1 cellular context compared by ENCODE assay signal in the genomic region with DNA sequence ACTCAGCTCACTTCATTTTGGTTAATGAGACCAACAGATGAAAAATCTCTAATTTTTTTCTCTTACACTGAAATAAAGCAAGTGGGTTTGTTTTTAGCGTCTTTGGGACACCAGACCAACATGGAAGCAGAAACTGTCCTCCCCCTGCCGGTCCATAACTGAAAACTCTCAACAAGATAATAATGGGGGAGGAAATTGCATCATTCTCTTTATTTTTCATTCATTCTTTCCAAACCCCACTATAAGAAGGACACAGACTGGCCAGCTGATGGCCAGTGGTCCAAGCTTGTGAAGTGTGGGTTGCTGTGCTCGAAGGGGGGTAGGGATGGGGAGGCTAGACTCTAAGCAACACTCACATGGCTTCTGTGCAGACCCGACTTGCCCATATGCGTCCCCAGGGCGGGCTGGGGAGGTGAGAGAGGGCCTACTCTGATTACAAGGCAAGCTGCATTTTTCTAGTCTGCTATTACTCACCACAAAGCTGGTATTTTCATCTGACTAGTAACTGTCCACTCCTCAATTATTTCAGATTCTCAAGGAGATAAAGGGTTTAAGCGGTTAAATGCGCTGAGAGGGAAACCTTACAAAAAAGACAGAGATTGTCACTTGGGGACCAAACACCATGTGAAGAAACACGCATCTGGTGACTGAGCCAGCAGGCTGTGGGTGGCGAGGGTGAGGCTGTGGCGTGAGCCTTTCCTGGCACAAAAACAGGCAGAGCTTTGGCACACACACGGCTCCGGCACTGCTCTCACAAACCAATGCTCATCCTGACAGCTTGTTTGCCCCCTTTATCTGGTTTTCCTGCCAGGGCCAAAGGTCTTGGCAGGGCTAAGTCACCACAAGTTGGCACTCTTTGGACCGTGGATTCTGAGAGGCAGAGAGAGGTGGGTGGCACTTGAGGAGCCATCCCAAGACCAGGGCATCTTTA.
TF ChIP-seq lines count a peak whose summit lies in the region.

No MANE protein-coding gene starts in this region.

TF ChIP-seq in GM23338, 12 proteins besides CTCF, POLR2A, EP300 and RAD21 (continued from another document):
- TF ChIP-seq, protein P1, sequence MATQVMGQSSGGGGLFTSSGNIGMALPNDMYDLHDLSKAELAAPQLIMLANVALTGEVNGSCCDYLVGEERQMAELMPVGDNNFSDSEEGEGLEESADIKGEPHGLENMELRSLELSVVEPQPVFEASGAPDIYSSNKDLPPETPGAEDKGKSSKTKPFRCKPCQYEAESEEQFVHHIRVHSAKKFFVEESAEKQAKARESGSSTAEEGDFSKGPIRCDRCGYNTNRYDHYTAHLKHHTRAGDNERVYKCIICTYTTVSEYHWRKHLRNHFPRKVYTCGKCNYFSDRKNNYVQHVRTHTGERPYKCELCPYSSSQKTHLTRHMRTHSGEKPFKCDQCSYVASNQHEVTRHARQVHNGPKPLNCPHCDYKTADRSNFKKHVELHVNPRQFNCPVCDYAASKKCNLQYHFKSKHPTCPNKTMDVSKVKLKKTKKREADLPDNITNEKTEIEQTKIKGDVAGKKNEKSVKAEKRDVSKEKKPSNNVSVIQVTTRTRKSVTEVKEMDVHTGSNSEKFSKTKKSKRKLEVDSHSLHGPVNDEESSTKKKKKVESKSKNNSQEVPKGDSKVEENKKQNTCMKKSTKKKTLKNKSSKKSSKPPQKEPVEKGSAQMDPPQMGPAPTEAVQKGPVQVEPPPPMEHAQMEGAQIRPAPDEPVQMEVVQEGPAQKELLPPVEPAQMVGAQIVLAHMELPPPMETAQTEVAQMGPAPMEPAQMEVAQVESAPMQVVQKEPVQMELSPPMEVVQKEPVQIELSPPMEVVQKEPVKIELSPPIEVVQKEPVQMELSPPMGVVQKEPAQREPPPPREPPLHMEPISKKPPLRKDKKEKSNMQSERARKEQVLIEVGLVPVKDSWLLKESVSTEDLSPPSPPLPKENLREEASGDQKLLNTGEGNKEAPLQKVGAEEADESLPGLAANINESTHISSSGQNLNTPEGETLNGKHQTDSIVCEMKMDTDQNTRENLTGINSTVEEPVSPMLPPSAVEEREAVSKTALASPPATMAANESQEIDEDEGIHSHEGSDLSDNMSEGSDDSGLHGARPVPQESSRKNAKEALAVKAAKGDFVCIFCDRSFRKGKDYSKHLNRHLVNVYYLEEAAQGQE (IDR thresholded peaks at IDR 0.05; ENCODE audit: unreplicated experiment), result no peak
- TF ChIP-seq CREB1 (CRISPR knock-in tag; IDR thresholded peaks at IDR 0.05; ENCODE audit: low read depth), result no peak
- no peak for TF ChIP-seq ZNF114 (CRISPR knock-in tag; IDR thresholded peaks at IDR 0.05)
- TF ChIP-seq NANOG (IDR thresholded peaks at IDR 0.05; ENCODE audit: borderline replicate concordance), result no peak
- no peak for TF ChIP-seq ZNF331 (CRISPR knock-in tag; IDR thresholded peaks at IDR 0.05; ENCODE audit: low read depth)
- TF ChIP-seq STAT1 (IDR thresholded peaks at IDR 0.05; ENCODE audit: unreplicated experiment), result no peak
- TF ChIP-seq, protein P2, sequence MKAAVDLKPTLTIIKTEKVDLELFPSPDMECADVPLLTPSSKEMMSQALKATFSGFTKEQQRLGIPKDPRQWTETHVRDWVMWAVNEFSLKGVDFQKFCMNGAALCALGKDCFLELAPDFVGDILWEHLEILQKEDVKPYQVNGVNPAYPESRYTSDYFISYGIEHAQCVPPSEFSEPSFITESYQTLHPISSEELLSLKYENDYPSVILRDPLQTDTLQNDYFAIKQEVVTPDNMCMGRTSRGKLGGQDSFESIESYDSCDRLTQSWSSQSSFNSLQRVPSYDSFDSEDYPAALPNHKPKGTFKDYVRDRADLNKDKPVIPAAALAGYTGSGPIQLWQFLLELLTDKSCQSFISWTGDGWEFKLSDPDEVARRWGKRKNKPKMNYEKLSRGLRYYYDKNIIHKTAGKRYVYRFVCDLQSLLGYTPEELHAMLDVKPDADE (IDR thresholded peaks at IDR 0.05), result no peak
- TF ChIP-seq, protein P3, sequence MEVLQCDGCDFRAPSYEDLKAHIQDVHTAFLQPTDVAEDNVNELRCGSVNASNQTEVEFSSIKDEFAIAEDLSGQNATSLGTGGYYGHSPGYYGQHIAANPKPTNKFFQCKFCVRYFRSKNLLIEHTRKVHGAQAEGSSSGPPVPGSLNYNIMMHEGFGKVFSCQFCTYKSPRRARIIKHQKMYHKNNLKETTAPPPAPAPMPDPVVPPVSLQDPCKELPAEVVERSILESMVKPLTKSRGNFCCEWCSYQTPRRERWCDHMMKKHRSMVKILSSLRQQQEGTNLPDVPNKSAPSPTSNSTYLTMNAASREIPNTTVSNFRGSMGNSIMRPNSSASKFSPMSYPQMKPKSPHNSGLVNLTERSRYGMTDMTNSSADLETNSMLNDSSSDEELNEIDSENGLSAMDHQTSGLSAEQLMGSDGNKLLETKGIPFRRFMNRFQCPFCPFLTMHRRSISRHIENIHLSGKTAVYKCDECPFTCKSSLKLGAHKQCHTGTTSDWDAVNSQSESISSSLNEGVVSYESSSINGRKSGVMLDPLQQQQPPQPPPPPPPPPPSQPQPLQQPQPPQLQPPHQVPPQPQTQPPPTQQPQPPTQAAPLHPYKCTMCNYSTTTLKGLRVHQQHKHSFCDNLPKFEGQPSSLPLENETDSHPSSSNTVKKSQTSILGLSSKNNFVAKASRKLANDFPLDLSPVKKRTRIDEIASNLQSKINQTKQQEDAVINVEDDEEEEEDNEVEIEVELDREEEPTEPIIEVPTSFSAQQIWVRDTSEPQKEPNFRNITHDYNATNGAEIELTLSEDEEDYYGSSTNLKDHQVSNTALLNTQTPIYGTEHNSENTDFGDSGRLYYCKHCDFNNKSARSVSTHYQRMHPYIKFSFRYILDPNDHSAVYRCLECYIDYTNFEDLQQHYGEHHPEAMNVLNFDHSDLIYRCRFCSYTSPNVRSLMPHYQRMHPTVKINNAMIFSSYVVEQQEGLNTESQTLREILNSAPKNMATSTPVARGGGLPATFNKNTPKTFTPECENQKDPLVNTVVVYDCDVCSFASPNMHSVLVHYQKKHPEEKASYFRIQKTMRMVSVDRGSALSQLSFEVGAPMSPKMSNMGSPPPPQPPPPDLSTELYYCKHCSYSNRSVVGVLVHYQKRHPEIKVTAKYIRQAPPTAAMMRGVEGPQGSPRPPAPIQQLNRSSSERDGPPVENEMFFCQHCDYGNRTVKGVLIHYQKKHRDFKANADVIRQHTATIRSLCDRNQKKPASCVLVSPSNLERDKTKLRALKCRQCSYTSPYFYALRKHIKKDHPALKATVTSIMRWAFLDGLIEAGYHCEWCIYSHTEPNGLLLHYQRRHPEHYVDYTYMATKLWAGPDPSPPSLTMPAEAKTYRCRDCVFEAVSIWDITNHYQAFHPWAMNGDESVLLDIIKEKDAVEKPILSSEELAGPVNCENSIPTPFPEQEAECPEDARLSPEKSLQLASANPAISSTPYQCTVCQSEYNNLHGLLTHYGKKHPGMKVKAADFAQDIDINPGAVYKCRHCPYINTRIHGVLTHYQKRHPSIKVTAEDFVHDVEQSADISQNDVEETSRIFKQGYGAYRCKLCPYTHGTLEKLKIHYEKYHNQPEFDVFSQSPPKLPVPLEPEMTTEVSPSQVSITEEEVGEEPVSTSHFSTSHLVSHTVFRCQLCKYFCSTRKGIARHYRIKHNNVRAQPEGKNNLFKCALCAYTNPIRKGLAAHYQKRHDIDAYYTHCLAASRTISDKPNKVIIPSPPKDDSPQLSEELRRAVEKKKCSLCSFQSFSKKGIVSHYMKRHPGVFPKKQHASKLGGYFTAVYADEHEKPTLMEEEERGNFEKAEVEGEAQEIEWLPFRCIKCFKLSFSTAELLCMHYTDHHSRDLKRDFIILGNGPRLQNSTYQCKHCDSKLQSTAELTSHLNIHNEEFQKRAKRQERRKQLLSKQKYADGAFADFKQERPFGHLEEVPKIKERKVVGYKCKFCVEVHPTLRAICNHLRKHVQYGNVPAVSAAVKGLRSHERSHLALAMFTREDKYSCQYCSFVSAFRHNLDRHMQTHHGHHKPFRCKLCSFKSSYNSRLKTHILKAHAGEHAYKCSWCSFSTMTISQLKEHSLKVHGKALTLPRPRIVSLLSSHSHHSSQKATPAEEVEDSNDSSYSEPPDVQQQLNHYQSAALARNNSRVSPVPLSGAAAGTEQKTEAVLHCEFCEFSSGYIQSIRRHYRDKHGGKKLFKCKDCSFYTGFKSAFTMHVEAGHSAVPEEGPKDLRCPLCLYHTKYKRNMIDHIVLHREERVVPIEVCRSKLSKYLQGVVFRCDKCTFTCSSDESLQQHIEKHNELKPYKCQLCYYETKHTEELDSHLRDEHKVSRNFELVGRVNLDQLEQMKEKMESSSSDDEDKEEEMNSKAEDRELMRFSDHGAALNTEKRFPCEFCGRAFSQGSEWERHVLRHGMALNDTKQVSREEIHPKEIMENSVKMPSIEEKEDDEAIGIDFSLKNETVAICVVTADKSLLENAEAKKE (CRISPR knock-in tag; IDR thresholded peaks at IDR 0.05), result no peak
- TF ChIP-seq EZH2phosphoT487 (IDR thresholded peaks at IDR 0.05; ENCODE audit: unreplicated experiment), result no peak
- no peak for TF ChIP-seq JUNB (IDR thresholded peaks at IDR 0.05; ENCODE audit: unreplicated experiment)
- TF ChIP-seq EZH2 (IDR thresholded peaks at IDR 0.05; ENCODE audit: low read depth, unreplicated experiment), result no peak
